Comparison of ENCODE assay signal across 12 cellular contexts in genomic region chr11:113274708-113275582, GRCh38. TPM values are rescaled to one million over a fixed set of nuclear protein-coding genes. Genes with fewer than 3 reads are reported as not detected.
DNase-seq lines count a peak whose midpoint lies in the region; ATAC-seq and TF ChIP-seq lines count a peak whose summit lies in the region.
"Had no signal": no experiment of that assay in that cellular context is flagged by ENCODE, and none has a peak within 500 bp of the region (broad histone marks: within the 10 kb centered on the region; RNA-seq: fewer than 3 reads in every experiment).

No MANE protein-coding gene starts in this region.

- peak; percentile 21 for TF ChIP-seq CTCF in RWPE2 (IDR thresholded peaks at IDR 0.05; ENCODE audit: poor library complexity, severe bottlenecking)
- peak; percentile 40 for TF ChIP-seq CTCF in type B pancreatic cell (conservative IDR thresholded peaks at IDR 0.05)

- H3K4me3 ChIP-seq in RWPE2 (ENCODE audit: severe bottlenecking) = no peak overlapping the region
- no peak overlapping the region for H3K4me3 ChIP-seq in effector memory CD4-positive, alpha-beta T cell (ENCODE audit: insufficient read depth, low read depth, low read length, poor library complexity, severe bottlenecking)
- H3K4me3 ChIP-seq: uterus had no signal

- peaks cover 3% of the 10 kb centered on the region for H3K4me1 Mint-ChIP-seq in type B pancreatic cell (ENCODE audit: unreplicated experiment)
- H3K4me1 Mint-ChIP-seq: central memory CD8-positive, alpha-beta T cell had no signal

- H3K9me3 Mint-ChIP-seq in type B pancreatic cell = no peaks in the 10 kb centered on the region
- H3K9me3 Mint-ChIP-seq: central memory CD8-positive, alpha-beta T cell had no signal

- H3K27ac Mint-ChIP-seq in type B pancreatic cell = no peak overlapping the region

- H3K36me3 Mint-ChIP-seq in type B pancreatic cell = peaks cover 18% of the 10 kb centered on the region

- H3K27me3 Mint-ChIP-seq in type B pancreatic cell = peaks cover 5% of the 10 kb centered on the region

- no peak overlapping the region for H3K27ac ChIP-seq in RWPE2 (ENCODE audit: poor library complexity, severe bottlenecking)
- H3K27ac ChIP-seq in effector memory CD4-positive, alpha-beta T cell (ENCODE audit: insufficient read depth, low read length, poor library complexity, severe bottlenecking) = no peak overlapping the region
- H3K27ac ChIP-seq: parathyroid adenoma, uterus had no signal

- H3K4me3 Mint-ChIP-seq in type B pancreatic cell = no peak overlapping the region
- H3K4me3 Mint-ChIP-seq: central memory CD8-positive, alpha-beta T cell had no signal

- intact Hi-C loops in Right ventricle myocardium superior (cut with DNase I) = no loop called here
- intact Hi-C loops in cardiac septum (cut with DNase I) = loop anchor here (10.0 kb wide), 1 partner anchor 460 kb away; no protein-coding TSS in a partner anchor

- H3K9me3 ChIP-seq in RWPE2 (ENCODE audit: severe bottlenecking) = no peaks in the 10 kb centered on the region
- H3K9me3 ChIP-seq in effector memory CD4-positive, alpha-beta T cell (ENCODE audit: control insufficient read depth, low read length) = no peaks in the 10 kb centered on the region
- H3K9me3 ChIP-seq: uterus had no signal

- DNase-seq in Right ventricle myocardium superior = no peak
- DNase-seq in cardiac septum (ENCODE audit: low spot score) = no peak
- no peak for DNase-seq in RWPE2 (ENCODE audit: low spot score)
- peak; percentile 3 for DNase-seq in glomerular visceral epithelial cell (ENCODE audit: extremely low spot score)
- DNase-seq in type B pancreatic cell (ENCODE audit: extremely low spot score, unreplicated experiment) = no peak
- no peak for DNase-seq in effector memory CD4-positive, alpha-beta T cell
- DNase-seq in GDM1 (lab: John Stamatoyannopoulos, UW) = no peak
- DNase-seq: AML-193, uterus had no signal

- peak; percentile 32 for ATAC-seq in Right ventricle myocardium superior (ENCODE audit: poor library complexity)
- 0 out of 3 replicates have a peak, but pooled peaks have one; percentile 42 for ATAC-seq in RWPE2 (ENCODE audit: low read depth)
- no peak for ATAC-seq in HG02571 (IDR thresholded peaks at IDR 0.05; ENCODE audit: unreplicated experiment)

- no peaks in the 10 kb centered on the region for H3K27me3 ChIP-seq in RWPE2 (ENCODE audit: insufficient read depth, poor library complexity, severe bottlenecking)
- no peaks in the 10 kb centered on the region for H3K27me3 ChIP-seq in effector memory CD4-positive, alpha-beta T cell (replicated peaks; ENCODE audit: control insufficient read depth, insufficient read depth, low read length, poor library complexity, severe bottlenecking)
- H3K27me3 ChIP-seq: uterus had no signal

- no peaks in the 10 kb centered on the region for H3K36me3 ChIP-seq in RWPE2 (ENCODE audit: low read depth)
- H3K36me3 ChIP-seq in effector memory CD4-positive, alpha-beta T cell (ENCODE audit: control insufficient read depth, insufficient read depth, low read length) = no peaks in the 10 kb centered on the region
- H3K36me3 ChIP-seq: uterus had no signal

- no peaks in the 10 kb centered on the region for H3K4me1 ChIP-seq in RWPE2 (ENCODE audit: insufficient read depth, poor library complexity, severe bottlenecking)
- H3K4me1 ChIP-seq in effector memory CD4-positive, alpha-beta T cell (ENCODE audit: control insufficient read depth, insufficient read depth, low read length, poor library complexity, severe bottlenecking) = no peaks in the 10 kb centered on the region
- H3K4me1 ChIP-seq: parathyroid adenoma, uterus had no signal

RNA-seq across cellular contexts. Expression of gene TTC12, which starts 39.4 kb away (rescaled TPM):
- total RNA-seq in Right ventricle myocardium superior (4.3 TPM), cardiac septum (12.0 TPM), type B pancreatic cell (ENCODE audit: low replicate concordance) (17.8 and 27.6 TPM in 2 replicates)
